8 cellular contexts compared by ENCODE assay signal in the genomic region with DNA sequence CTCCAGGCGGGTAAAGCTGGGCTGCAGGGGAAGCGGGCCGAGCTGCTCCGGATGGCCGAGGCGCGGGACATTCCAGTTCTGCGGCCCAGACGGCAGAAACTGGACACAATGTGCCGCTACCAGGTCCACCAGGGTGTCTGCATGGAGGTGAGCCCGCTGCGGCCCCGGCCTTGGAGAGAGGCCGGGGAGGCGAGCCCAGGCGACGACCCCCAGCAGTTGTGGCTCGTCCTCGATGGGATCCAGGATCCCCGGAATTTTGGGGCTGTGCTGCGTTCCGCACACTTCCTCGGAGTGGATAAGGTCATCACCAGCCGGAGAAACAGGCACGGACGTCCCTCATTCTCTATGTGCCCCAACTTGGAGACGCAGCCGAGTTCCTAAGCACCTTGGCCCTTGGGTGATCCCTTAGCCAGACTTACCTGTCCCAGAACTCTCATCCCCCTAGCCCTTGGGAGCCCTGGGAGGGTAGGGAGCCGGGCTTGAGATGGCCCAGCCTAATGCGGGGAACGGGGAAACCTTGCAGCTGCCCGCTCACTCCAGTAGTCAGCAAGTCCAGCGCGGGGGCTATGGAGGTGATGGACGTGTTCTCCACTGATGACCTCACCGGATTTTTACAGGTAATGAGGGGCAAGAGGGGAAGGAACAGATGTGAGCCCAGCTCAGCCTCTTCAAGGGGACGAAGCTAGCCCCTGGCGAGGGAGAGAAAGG. TPM values are rescaled to one million over a fixed set of nuclear protein-coding genes. Genes with fewer than 3 reads are reported as not detected.
DNase-seq lines count a peak whose midpoint lies in the region; ATAC-seq and TF ChIP-seq lines count a peak whose summit lies in the region.

No MANE protein-coding gene starts in this region.

- peaks cover 21% of the 10 kb centered on the region for H3K4me1 Mint-ChIP-seq in nephron

- H3K27ac ChIP-seq in WERI-Rb-1 (peak overlapping the region; percentile 65), esophagus squamous epithelium (peak overlapping the region; percentile 85 to 94 (median 90))

- H3K9me3 ChIP-seq in WERI-Rb-1 (ENCODE audit: severe bottlenecking) (no peaks in the 10 kb centered on the region), esophagus squamous epithelium (no peaks in the 10 kb centered on the region)

- TF ChIP-seq CTCF in WERI-Rb-1 (IDR thresholded peaks at IDR 0.05; ENCODE audit: low read depth, low read length) (no peak), esophagus squamous epithelium (IDR thresholded peaks at IDR 0.05) (no peak), nephron (IDR thresholded peaks at IDR 0.05; ENCODE audit: unreplicated experiment in 3 of 3) (no peak)

- H3K4me3 ChIP-seq in WERI-Rb-1 (ENCODE audit: low read depth, low read length): peak overlapping the region; percentile 78
- H3K4me3 ChIP-seq in esophagus squamous epithelium: peak overlapping the region; percentile 78 to 98 (median 94)

- no peak overlapping the region for H3K27ac Mint-ChIP-seq in nephron

- H3K36me3 Mint-ChIP-seq in nephron (ENCODE audit: low read depth): no peaks in the 10 kb centered on the region

- intact Hi-C loops in esophagus squamous epithelium (cut with DNase I): no loop called here

- peak; percentile 12 for ATAC-seq in HG03025 (IDR thresholded peaks at IDR 0.05; ENCODE audit: low FRiP score, unreplicated experiment)

- no peak for TF ChIP-seq POLR2A in esophagus squamous epithelium (IDR thresholded peaks at IDR 0.05)

- DNase-seq in G401 (ENCODE audit: low spot score): peak; percentile 21
- DNase-seq in WERI-Rb-1: no peak
- DNase-seq in esophagus squamous epithelium (lab: John Stamatoyannopoulos, UW): no peak
- no peak for DNase-seq in superior temporal gyrus (ENCODE audit: extremely low spot score)
- no peak for DNase-seq in SKM-1 treated with dmso at 0.1 percent for 144 hours (lab: John Stamatoyannopoulos, UW; ENCODE audit: unreplicated experiment)
- DNase-seq in UCSD-AML1 (lab: John Stamatoyannopoulos, UW; ENCODE audit: unreplicated experiment): no peak

- in situ Hi-C loops in G401 (cut with HindIII; ENCODE audit: low sequenced_read_pairs): no loop called here

- H3K27me3 Mint-ChIP-seq in nephron (ENCODE audit: low read depth): no peaks in the 10 kb centered on the region

- peaks cover 3% of the 10 kb centered on the region for H3K36me3 ChIP-seq in WERI-Rb-1
- peaks cover 0 to 10% (median 0%) of the 10 kb centered on the region in 3 donors for H3K36me3 ChIP-seq in esophagus squamous epithelium

- peak overlapping the region; percentile 91 to 94 (median 93) for H3K4me3 Mint-ChIP-seq in nephron

- H3K27me3 ChIP-seq in WERI-Rb-1 (ENCODE audit: insufficient read depth, low read depth, severe bottlenecking): no peaks in the 10 kb centered on the region
- no peaks in the 10 kb centered on the region for H3K27me3 ChIP-seq in esophagus squamous epithelium

- 4% methylated on average over 15 of the region's 38 CpGs; no CpG with 5 or more reads in 1 of the 2 donors for WGBS in esophagus squamous epithelium, 2 donors

- H3K4me1 ChIP-seq in esophagus squamous epithelium: peaks cover 15 to 36% (median 20%) of the 10 kb centered on the region in 3 donors

- H3K9me3 Mint-ChIP-seq in nephron: no peaks in the 10 kb centered on the region

RNA-seq across cellular contexts. Expression of gene MRM1, which starts 0.8 kb away (rescaled TPM):
- total RNA-seq in G401 (2014; rRNA removed; shearing (Covaris generic)): 9.9 and 18.4 TPM in 2 replicates
- total RNA-seq in esophagus squamous epithelium: 10 to 100 TPM in 1 of 4 donors, 1 to 10 TPM in 3; 5.9 to 10.1 (median 7.0) TPM

RNA-seq across cellular contexts. Expression of gene DHRS11, which starts 10.5 kb away (rescaled TPM):
- 35.1 and 38.0 TPM in 2 replicates for total RNA-seq in G401 (2014; rRNA removed; shearing (Covaris generic))
- 10 to 100 TPM in 2 of 4 donors, 1 to 10 TPM in 2; 9.0 to 11.1 (median 10.2) TPM for total RNA-seq in esophagus squamous epithelium

RNA-seq across cellular contexts. Expression of gene GGNBP2, which starts 57.5 kb away (rescaled TPM):
- total RNA-seq in G401 (2014; rRNA removed; shearing (Covaris generic)): 39.8 and 51.4 TPM in 2 replicates
- total RNA-seq in esophagus squamous epithelium: 10 to 100 TPM; 32.8 to 59.3 (median 46.3) TPM
